Comparison of ENCODE assay signal across 15 cellular contexts in the genomic region with DNA sequence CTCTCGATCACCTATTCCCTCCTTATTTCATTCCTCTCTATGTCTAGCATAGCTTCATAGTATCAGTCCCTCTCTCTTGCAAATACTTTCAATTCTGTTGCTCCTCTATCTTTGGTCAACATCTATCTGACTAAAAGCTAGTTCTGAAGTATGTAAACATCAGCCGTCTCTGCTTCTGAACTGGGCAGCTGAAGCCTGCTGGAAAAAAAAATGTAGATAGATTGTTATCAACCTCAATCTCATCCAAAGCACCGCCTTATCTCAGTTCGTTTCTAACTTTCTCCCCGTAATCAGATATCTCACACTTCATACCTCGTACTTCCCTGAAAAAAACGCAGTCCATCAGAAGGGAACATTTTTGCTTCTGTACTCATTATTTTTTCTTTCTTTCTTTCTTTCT. TPM values are rescaled to one million over a fixed set of nuclear protein-coding genes. Genes with fewer than 3 reads are reported as not detected.
"Had no signal": no experiment of that assay in that cellular context is flagged by ENCODE, and none has a peak within 500 bp of the region (broad histone marks: within the 10 kb centered on the region; RNA-seq: fewer than 3 reads in every experiment).

No MANE protein-coding gene starts in this region.

- H3K4me3 Mint-ChIP-seq: central memory CD8-positive, alpha-beta T cell; natural killer cell; stimulated activated naive B cell treated with anti-CD40 and anti-IgM and Interleukin-4, amounts not matched to agents 10 μg/mL and 1 μg/mL and 100 μg/mL, for 72 hours; stimulated activated naive CD8-positive, alpha-beta T cell treated with anti-CD3 and anti-CD28 coated beads, Interleukin-15, amount 100 ng/mL, for 72 hours had no signal

- DNase-seq: effector memory CD4-positive, alpha-beta T cell; glutamatergic neuron; natural killer cell; occipital lobe; posterior cingulate gyrus; sigmoid colon; stimulated activated CD4-positive, alpha-beta T cell treated with anti-CD3 and anti-CD28 coated beads, Interleukin-2, amount 100 ng/mL, for 24 hours; stimulated activated CD4-positive, alpha-beta T cell treated with anti-CD3 and anti-CD28 coated beads, Interleukin-4, amount 100 ng/mL, for 4 hours; stimulated activated naive B cell treated with anti-CD40 and anti-IgM and Interleukin-4, amounts not matched to agents 10 μg/mL and 1 μg/mL and 100 μg/mL, for 72 hours; stimulated activated naive CD8-positive, alpha-beta T cell treated with anti-CD3 and anti-CD28 coated beads, Interleukin-15, amount 100 ng/mL, for 72 hours; transverse colon had no signal

- H3K9me3 Mint-ChIP-seq: central memory CD8-positive, alpha-beta T cell; stimulated activated naive B cell treated with anti-CD40 and anti-IgM and Interleukin-4, amounts not matched to agents 10 μg/mL and 1 μg/mL and 100 μg/mL, for 72 hours; stimulated activated naive CD8-positive, alpha-beta T cell treated with anti-CD3 and anti-CD28 coated beads, Interleukin-15, amount 100 ng/mL, for 72 hours had no signal

- H3K9me3 ChIP-seq: gastroesophageal sphincter, sigmoid colon, thoracic aorta, transverse colon had no signal

- H3K27ac Mint-ChIP-seq: natural killer cell; stimulated activated naive CD8-positive, alpha-beta T cell treated with anti-CD3 and anti-CD28 coated beads, Interleukin-15, amount 100 ng/mL, for 72 hours had no signal

- H3K4me3 ChIP-seq: gastroesophageal sphincter, sigmoid colon, skin epidermis, thoracic aorta, transverse colon had no signal

- H3K36me3 Mint-ChIP-seq: natural killer cell had no signal

- H3K27me3 ChIP-seq: gastroesophageal sphincter, sigmoid colon, transverse colon had no signal

- H3K36me3 ChIP-seq: gastroesophageal sphincter, sigmoid colon, thoracic aorta, transverse colon had no signal

- H3K27ac ChIP-seq: gastroesophageal sphincter, sigmoid colon, skin epidermis, thoracic aorta, transverse colon had no signal

RNA-seq across cellular contexts. Expression of gene SEMA6A, which starts 4.5 kb away (rescaled TPM):
- total RNA-seq: natural killer cell had no signal
